ENCODE assay signal across 1 cellular context in the genomic region with DNA sequence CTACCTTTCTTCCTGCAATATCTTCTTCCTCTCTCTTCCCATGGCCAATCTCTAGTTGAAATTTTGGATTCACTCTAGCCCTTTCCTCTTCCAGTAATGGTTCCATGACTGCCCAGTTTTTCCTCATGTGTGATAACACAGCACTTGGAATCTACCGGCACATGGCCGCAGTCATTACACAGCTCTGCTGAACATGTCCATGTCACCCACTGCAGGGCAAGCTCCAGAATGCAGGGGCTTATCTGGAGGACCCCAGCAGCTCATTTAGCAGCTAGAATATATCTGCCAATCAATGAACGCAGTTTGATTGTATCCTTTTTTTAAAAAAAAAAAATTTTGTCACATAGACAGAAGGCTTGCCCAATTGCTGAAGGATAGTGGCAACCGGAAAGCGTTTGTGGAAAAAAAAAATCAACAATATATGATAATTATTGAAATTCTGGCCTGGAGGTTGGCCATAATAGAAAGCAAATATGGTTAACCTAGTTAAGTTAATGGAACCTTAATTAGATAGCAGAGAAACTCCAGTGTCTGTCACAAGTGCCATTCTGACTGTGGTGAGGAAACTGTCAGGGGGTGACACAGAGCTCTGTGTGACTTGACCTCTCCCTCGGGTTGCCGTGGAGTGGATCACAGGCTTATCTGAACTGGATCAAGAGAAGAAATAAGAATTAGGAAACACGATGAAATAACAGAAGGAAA.
TF ChIP-seq lines count a peak whose summit lies in the region.

No MANE protein-coding gene starts in this region.

TF ChIP-seq in SK-N-SH, 30 proteins besides CTCF, POLR2A, EP300 and RAD21 (continued from another document):
- TF ChIP-seq, protein P1, sequence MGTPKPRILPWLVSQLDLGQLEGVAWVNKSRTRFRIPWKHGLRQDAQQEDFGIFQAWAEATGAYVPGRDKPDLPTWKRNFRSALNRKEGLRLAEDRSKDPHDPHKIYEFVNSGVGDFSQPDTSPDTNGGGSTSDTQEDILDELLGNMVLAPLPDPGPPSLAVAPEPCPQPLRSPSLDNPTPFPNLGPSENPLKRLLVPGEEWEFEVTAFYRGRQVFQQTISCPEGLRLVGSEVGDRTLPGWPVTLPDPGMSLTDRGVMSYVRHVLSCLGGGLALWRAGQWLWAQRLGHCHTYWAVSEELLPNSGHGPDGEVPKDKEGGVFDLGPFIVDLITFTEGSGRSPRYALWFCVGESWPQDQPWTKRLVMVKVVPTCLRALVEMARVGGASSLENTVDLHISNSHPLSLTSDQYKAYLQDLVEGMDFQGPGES (IDR thresholded peaks at IDR 0.05; ENCODE audit: low read depth, low read length), result no peak
- TF ChIP-seq RCOR1 (IDR thresholded peaks at IDR 0.05; ENCODE audit: low read length) (no peak; the same call in 1 of the 2 replicates), TEAD4 (IDR thresholded peaks at IDR 0.05; ENCODE audit: borderline replicate concordance, insufficient read depth) (no peak), NRF1 (IDR thresholded peaks at IDR 0.05; ENCODE audit: low read depth, low read length) (no peak), YY1 (IDR thresholded peaks at IDR 0.05; ENCODE audit: low read depth) (no peak), FOSL2 (IDR thresholded peaks at IDR 0.05; ENCODE audit: borderline replicate concordance, low read depth) (no peak), JUND (IDR thresholded peaks at IDR 0.05) (no peak), EZH2phosphoT487 (IDR thresholded peaks at IDR 0.05; ENCODE audit: borderline replicate concordance, low read depth) (no peak), FOXJ3 (CRISPR knock-in tag; IDR thresholded peaks at IDR 0.05) (peak; percentile 79), NFIC (IDR thresholded peaks at IDR 0.05; ENCODE audit: borderline replicate concordance) (no peak), TAF1 (IDR thresholded peaks at IDR 0.05; ENCODE audit: borderline replicate concordance, low read depth, low read length) (no peak), GATA2 (CRISPR knock-in tag; IDR thresholded peaks at IDR 0.05) (peak; percentile 73), RFX5 (IDR thresholded peaks at IDR 0.05; ENCODE audit: low read length) (no peak), FOXM1 (IDR thresholded peaks at IDR 0.05; ENCODE audit: low read depth) (no peak), TCF12 (IDR thresholded peaks at IDR 0.05) (peak; percentile 41; the same call in 1 of the 2 replicates), SMC3 (IDR thresholded peaks at IDR 0.05; ENCODE audit: low read depth, low read length) (peak; percentile 7; the same call in 1 of the 2 replicates)
- TF ChIP-seq, protein P2, sequence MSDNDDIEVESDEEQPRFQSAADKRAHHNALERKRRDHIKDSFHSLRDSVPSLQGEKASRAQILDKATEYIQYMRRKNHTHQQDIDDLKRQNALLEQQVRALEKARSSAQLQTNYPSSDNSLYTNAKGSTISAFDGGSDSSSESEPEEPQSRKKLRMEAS (IDR thresholded peaks at IDR 0.05; ENCODE audit: low read depth), result no peak
- TF ChIP-seq, protein P3, sequence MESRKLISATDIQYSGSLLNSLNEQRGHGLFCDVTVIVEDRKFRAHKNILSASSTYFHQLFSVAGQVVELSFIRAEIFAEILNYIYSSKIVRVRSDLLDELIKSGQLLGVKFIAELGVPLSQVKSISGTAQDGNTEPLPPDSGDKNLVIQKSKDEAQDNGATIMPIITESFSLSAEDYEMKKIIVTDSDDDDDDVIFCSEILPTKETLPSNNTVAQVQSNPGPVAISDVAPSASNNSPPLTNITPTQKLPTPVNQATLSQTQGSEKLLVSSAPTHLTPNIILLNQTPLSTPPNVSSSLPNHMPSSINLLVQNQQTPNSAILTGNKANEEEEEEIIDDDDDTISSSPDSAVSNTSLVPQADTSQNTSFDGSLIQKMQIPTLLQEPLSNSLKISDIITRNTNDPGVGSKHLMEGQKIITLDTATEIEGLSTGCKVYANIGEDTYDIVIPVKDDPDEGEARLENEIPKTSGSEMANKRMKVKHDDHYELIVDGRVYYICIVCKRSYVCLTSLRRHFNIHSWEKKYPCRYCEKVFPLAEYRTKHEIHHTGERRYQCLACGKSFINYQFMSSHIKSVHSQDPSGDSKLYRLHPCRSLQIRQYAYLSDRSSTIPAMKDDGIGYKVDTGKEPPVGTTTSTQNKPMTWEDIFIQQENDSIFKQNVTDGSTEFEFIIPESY (IDR thresholded peaks at IDR 0.05; ENCODE audit: borderline replicate concordance, low read depth), result no peak
- TF ChIP-seq, protein P4, sequence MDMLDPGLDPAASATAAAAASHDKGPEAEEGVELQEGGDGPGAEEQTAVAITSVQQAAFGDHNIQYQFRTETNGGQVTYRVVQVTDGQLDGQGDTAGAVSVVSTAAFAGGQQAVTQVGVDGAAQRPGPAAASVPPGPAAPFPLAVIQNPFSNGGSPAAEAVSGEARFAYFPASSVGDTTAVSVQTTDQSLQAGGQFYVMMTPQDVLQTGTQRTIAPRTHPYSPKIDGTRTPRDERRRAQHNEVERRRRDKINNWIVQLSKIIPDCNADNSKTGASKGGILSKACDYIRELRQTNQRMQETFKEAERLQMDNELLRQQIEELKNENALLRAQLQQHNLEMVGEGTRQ (IDR thresholded peaks at IDR 0.05; ENCODE audit: borderline replicate concordance, low read depth, low read length), result no peak
- TF ChIP-seq, protein P5, sequence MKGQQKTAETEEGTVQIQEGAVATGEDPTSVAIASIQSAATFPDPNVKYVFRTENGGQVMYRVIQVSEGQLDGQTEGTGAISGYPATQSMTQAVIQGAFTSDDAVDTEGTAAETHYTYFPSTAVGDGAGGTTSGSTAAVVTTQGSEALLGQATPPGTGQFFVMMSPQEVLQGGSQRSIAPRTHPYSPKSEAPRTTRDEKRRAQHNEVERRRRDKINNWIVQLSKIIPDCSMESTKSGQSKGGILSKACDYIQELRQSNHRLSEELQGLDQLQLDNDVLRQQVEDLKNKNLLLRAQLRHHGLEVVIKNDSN (IDR thresholded peaks at IDR 0.05; ENCODE audit: borderline replicate concordance, low read depth), result no peak
